In genomic region chr22:41793871-41794270, GRCh38 we compare ENCODE assay signal across 21 cellular contexts.
"Had no signal": no experiment of that assay in that cellular context is flagged by ENCODE, and none has a peak within 500 bp of the region (broad histone marks: within the 10 kb centered on the region; RNA-seq: fewer than 3 reads in every experiment).

No MANE protein-coding gene starts in this region.

- DNase-seq: IMR-90, KBM-7, MG63, NCI-H1092, NCI-H1105 treated with DMSO at 0.1 percent for 48 hours, NCI-H1417 treated with DMSO at 0.1 percent for 48 hours, NCI-H146, NCI-H1694 treated with DMSO at 0.1 percent for 48 hours, NCI-H1930, NCI-H2107, NCI-H2171, NCI-H226, NCI-H446, NCI-H510A, NCI-H524 treated with DMSO at 0.1 percent for 48 hours, NCI-H69, NCI-H774, Right ventricle myocardium superior, RPMI8226, SIG-M5 had no signal

- FAIRE-seq: RCC 7860 had no signal
